ENCODE assay signal across 11 cellular contexts in genomic region chr3:196055683-196056270, GRCh38. TPM values are rescaled to one million over a fixed set of nuclear protein-coding genes. Genes with fewer than 3 reads are reported as not detected.
DNase-seq lines count a peak whose midpoint lies in the region; ATAC-seq and TF ChIP-seq lines count a peak whose summit lies in the region.
"Had no signal": no experiment of that assay in that cellular context is flagged by ENCODE, and none has a peak within 500 bp of the region (broad histone marks: within the 10 kb centered on the region; RNA-seq: fewer than 3 reads in every experiment).

No MANE protein-coding gene starts in this region.

- WGBS in HUES64 = 95% methylated on average over 10 of the region's 10 CpGs
- 54% methylated on average over 10 of the region's 10 CpGs for WGBS in liver

- H3K27me3 Mint-ChIP-seq in activated CD4-positive, alpha-beta memory T cell treated with anti-CD3 and anti-CD28 coated beads, Interleukin-2, amount 10 ng/mL, durations not matched to agents 7 days and 5 days = no peaks in the 10 kb centered on the region
- no peaks in the 10 kb centered on the region for H3K27me3 Mint-ChIP-seq in activated CD8-positive, alpha-beta memory T cell treated with anti-CD3 and anti-CD28 coated beads, Interleukin-2, amount 10 ng/mL, durations not matched to agents 7 days and 5 days

- ATAC-seq in GM18519 (IDR thresholded peaks at IDR 0.05; ENCODE audit: low FRiP score, unreplicated experiment) = no peak
- ATAC-seq in activated CD8-positive, alpha-beta memory T cell treated with anti-CD3 and anti-CD28 coated beads, Interleukin-2, amount 10 ng/mL, durations not matched to agents 7 days and 5 days = no peak

- peaks cover under 1% of the 10 kb centered on the region for H3K4me1 Mint-ChIP-seq in activated CD4-positive, alpha-beta memory T cell treated with anti-CD3 and anti-CD28 coated beads, Interleukin-2, amount 10 ng/mL, durations not matched to agents 7 days and 5 days
- peaks cover 4% of the 10 kb centered on the region for H3K4me1 Mint-ChIP-seq in activated CD8-positive, alpha-beta memory T cell treated with anti-CD3 and anti-CD28 coated beads, Interleukin-2, amount 10 ng/mL, durations not matched to agents 7 days and 5 days

- CTCF ChIA-PET in activated CD4-positive, alpha-beta memory T cell treated with anti-CD3 and anti-CD28 coated beads, Interleukin-2, amount 10 ng/mL, durations not matched to agents 7 days and 5 days (lab: Charles Lee) = no interaction called here
- CTCF ChIA-PET in activated CD8-positive, alpha-beta memory T cell treated with anti-CD3 and anti-CD28 coated beads, Interleukin-2, amount 10 ng/mL, durations not matched to agents 7 days and 5 days (lab: Charles Lee) = interaction anchor here (4.5 kb wide), 1 partner anchor 17 kb away, joined by 21 read pairs; no protein-coding TSS in a partner anchor

- H3K36me3 Mint-ChIP-seq in activated CD4-positive, alpha-beta memory T cell treated with anti-CD3 and anti-CD28 coated beads, Interleukin-2, amount 10 ng/mL, durations not matched to agents 7 days and 5 days (ENCODE audit: low read depth) = peaks cover 85% of the 10 kb centered on the region
- peaks cover 79% of the 10 kb centered on the region for H3K36me3 Mint-ChIP-seq in activated CD8-positive, alpha-beta memory T cell treated with anti-CD3 and anti-CD28 coated beads, Interleukin-2, amount 10 ng/mL, durations not matched to agents 7 days and 5 days

- H3K27ac Mint-ChIP-seq in activated CD4-positive, alpha-beta memory T cell treated with anti-CD3 and anti-CD28 coated beads, Interleukin-2, amount 10 ng/mL, durations not matched to agents 7 days and 5 days = peak overlapping the region; percentile 22
- no peak overlapping the region for H3K27ac Mint-ChIP-seq in activated CD8-positive, alpha-beta memory T cell treated with anti-CD3 and anti-CD28 coated beads, Interleukin-2, amount 10 ng/mL, durations not matched to agents 7 days and 5 days

- no peak overlapping the region for H3K4me3 Mint-ChIP-seq in activated CD4-positive, alpha-beta memory T cell treated with anti-CD3 and anti-CD28 coated beads, Interleukin-2, amount 10 ng/mL, durations not matched to agents 7 days and 5 days
- no peak overlapping the region for H3K4me3 Mint-ChIP-seq in activated CD8-positive, alpha-beta memory T cell treated with anti-CD3 and anti-CD28 coated beads, Interleukin-2, amount 10 ng/mL, durations not matched to agents 7 days and 5 days

- no peaks in the 10 kb centered on the region for H3K27me3 ChIP-seq in HUES64 (ENCODE audit: insufficient read depth, low read length)
- H3K27me3 ChIP-seq in liver (ENCODE audit: control insufficient read depth in 4 of 4, insufficient read depth in 4 of 4, low read length in 3 of 4) = no peaks in the 10 kb centered on the region

- H3K4me1 ChIP-seq in HUES64 (ENCODE audit: insufficient read depth, low read length) = peaks cover 20% of the 10 kb centered on the region
- peaks cover 0 to under 1% (median 0%) of the 10 kb centered on the region in 4 donors for H3K4me1 ChIP-seq in liver (ENCODE audit: control insufficient read depth in 4 of 4, insufficient read depth in 4 of 4, low read length in 3 of 4)
- H3K4me1 ChIP-seq: parathyroid adenoma had no signal

- H3K9ac ChIP-seq in HUES64 (ENCODE audit: low read depth, low read length) (no peak overlapping the region), liver (ENCODE audit: low read depth in 1 of 2, low read length in 2 of 2) (no peak overlapping the region)
- H3K9ac ChIP-seq: parathyroid adenoma had no signal

- H3K9me3 Mint-ChIP-seq in activated CD4-positive, alpha-beta memory T cell treated with anti-CD3 and anti-CD28 coated beads, Interleukin-2, amount 10 ng/mL, durations not matched to agents 7 days and 5 days = no peaks in the 10 kb centered on the region
- no peaks in the 10 kb centered on the region for H3K9me3 Mint-ChIP-seq in activated CD8-positive, alpha-beta memory T cell treated with anti-CD3 and anti-CD28 coated beads, Interleukin-2, amount 10 ng/mL, durations not matched to agents 7 days and 5 days (ENCODE audit: low read depth)

- H3K36me3 ChIP-seq in HUES64 (ENCODE audit: insufficient read depth, low read length) = peaks cover 97% of the 10 kb centered on the region
- peaks cover 18 to 81% (median 69%) of the 10 kb centered on the region in 4 donors for H3K36me3 ChIP-seq in liver (ENCODE audit: control insufficient read depth in 4 of 4, insufficient read depth in 3 of 4, low read depth in 1 of 4, low read length in 3 of 4)

- TF ChIP-seq CTCF in liver (IDR thresholded peaks at IDR 0.05; ENCODE audit: low read depth, low read length, missing input control) = no peak

- peak overlapping the region; percentile 49; the same call in 1 of the 2 replicates for H3K27ac ChIP-seq in HUES64 (ENCODE audit: low read depth, low read length)
- no peak overlapping the region for H3K27ac ChIP-seq in liver (ENCODE audit: low read depth in 1 of 2, low read length in 2 of 2)
- H3K27ac ChIP-seq: parathyroid adenoma had no signal

- no peaks in the 10 kb centered on the region for H3K9me3 ChIP-seq in HUES64 (ENCODE audit: insufficient read depth, low read depth, low read length)
- no peaks in the 10 kb centered on the region for H3K9me3 ChIP-seq in liver (ENCODE audit: control insufficient read depth in 4 of 4, low read length in 3 of 4)

- no peak for TF ChIP-seq RAD21 in liver (IDR thresholded peaks at IDR 0.05)

- POLR2A ChIA-PET in activated CD4-positive, alpha-beta memory T cell treated with anti-CD3 and anti-CD28 coated beads, Interleukin-2, amount 10 ng/mL, durations not matched to agents 7 days and 5 days (lab: Charles Lee) = interaction anchor here (0.8 to 1.0 kb wide), 2 partner anchors 8 kb away, joined by 4 to 5 read pairs; no protein-coding TSS in a partner anchor

- H3K4me3 ChIP-seq in HUES64 (ENCODE audit: low read length) (no peak overlapping the region), liver (ENCODE audit: low read depth in 1 of 3, low read length in 3 of 3) (no peak overlapping the region)

- DNase-seq in CD1c-positive myeloid dendritic cell (ENCODE audit: extremely low spot score) (peak; percentile 78), NCI-H146 (lab: John Stamatoyannopoulos, UW) (no peak)
- DNase-seq in activated CD4-positive, alpha-beta memory T cell treated with anti-CD3 and anti-CD28 coated beads, Interleukin-2, amount 10 ng/mL, durations not matched to agents 7 days and 5 days = no peak
- no peak for DNase-seq in activated CD8-positive, alpha-beta memory T cell treated with anti-CD3 and anti-CD28 coated beads, Interleukin-2, amount 10 ng/mL, durations not matched to agents 7 days and 5 days
- DNase-seq in activated naive CD4-positive, alpha-beta T cell treated with Interleukin-2 at 50 U/mL for 16 hours = no peak
- DNase-seq: activated CD4-positive, alpha-beta T cell treated with anti-CD3 and anti-CD28 coated beads, Interleukin-2, amount 50 U/mL, for 4 hours; NCI-H2081 had no signal

TF ChIP-seq in liver, 16 proteins besides CTCF, POLR2A, EP300 and RAD21 (continues in another document):
- TF ChIP-seq MAX (IDR thresholded peaks at IDR 0.05) (no peak), ATF3 (IDR thresholded peaks at IDR 0.05) (peak; percentile 98), EGR1 (IDR thresholded peaks at IDR 0.05; ENCODE audit: low read depth in 2 of 2) (no peak), REST (IDR thresholded peaks at IDR 0.05) (no peak), SP1 (IDR thresholded peaks at IDR 0.05) (peak; percentile 47), RXRA (IDR thresholded peaks at IDR 0.05) (peak; percentile 87 to 93)

RNA-seq across cellular contexts. Expression of gene TFRC, which starts 26.1 kb away (rescaled TPM):
- polyA plus RNA-seq in HUES64 (2013, experiment 1 of 2) = 53.3 TPM
- 50.8 TPM for polyA plus RNA-seq in HUES64 (2013, experiment 2 of 2)
- 100 to 1,000 TPM; 326 to 330 TPM for total RNA-seq in activated CD4-positive, alpha-beta memory T cell treated with anti-CD3 and anti-CD28 coated beads, Interleukin-2, amount 10 ng/mL, durations not matched to agents 7 days and 5 days
- 1,000 to 10,000 TPM in 1 of 2 donors, 100 to 1,000 TPM in 1; 126 to 1,250 TPM for total RNA-seq in liver
- 10 to 100 TPM; 19.1 to 20.7 TPM for polyA plus RNA-seq in liver
- 100 to 1,000 TPM; 409 to 782 TPM for total RNA-seq in activated CD8-positive, alpha-beta memory T cell treated with anti-CD3 and anti-CD28 coated beads, Interleukin-2, amount 10 ng/mL, durations not matched to agents 7 days and 5 days
